Comparison of ENCODE assay signal across 2 cellular contexts in the genomic region with DNA sequence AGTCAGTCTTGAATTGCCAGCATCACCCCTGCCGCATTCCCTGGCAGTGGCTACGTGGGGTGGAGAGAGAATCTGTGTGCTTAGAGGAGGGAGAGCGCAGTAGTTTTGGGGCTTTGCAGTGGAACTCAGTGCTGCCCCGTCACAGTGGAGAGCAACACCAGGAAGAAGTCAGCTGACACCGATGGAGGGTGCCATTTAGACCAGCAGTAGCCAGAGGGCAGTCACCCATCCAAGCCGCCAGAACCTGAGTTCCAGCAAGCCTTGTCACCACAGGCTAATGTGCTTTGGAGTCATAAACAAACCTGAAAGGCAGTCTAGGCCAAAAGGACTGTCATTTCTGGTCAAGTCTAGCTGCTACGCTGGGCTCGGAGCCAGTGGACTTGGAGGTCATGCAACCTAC.
TF ChIP-seq lines count a peak whose summit lies in the region.

No MANE protein-coding gene starts in this region.

TF ChIP-seq in HCT116, 20 proteins besides CTCF, POLR2A, EP300 and RAD21:
- TF ChIP-seq EZH2phosphoT487 (IDR thresholded peaks at IDR 0.05; ENCODE audit: borderline replicate concordance) (no peak), POLR2AphosphoS5 (IDR thresholded peaks at IDR 0.05; ENCODE audit: low read depth, low read length) (no peak), YY1 (IDR thresholded peaks at IDR 0.05; ENCODE audit: extremely low read depth, insufficient replicate concordance, low read depth, low read length) (no peak), ZNF274 (IDR thresholded peaks at IDR 0.05; ENCODE audit: low read depth, low read length) (no peak), ELF1 (IDR thresholded peaks at IDR 0.05; ENCODE audit: borderline replicate concordance, low read depth) (no peak), FOSL1 (IDR thresholded peaks at IDR 0.05; ENCODE audit: low read depth) (no peak), JUND (IDR thresholded peaks at IDR 0.05) (no peak)
- TF ChIP-seq, protein P1, sequence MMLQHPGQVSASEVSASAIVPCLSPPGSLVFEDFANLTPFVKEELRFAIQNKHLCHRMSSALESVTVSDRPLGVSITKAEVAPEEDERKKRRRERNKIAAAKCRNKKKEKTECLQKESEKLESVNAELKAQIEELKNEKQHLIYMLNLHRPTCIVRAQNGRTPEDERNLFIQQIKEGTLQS (IDR thresholded peaks at IDR 0.05): no peak
- TF ChIP-seq, protein P2, sequence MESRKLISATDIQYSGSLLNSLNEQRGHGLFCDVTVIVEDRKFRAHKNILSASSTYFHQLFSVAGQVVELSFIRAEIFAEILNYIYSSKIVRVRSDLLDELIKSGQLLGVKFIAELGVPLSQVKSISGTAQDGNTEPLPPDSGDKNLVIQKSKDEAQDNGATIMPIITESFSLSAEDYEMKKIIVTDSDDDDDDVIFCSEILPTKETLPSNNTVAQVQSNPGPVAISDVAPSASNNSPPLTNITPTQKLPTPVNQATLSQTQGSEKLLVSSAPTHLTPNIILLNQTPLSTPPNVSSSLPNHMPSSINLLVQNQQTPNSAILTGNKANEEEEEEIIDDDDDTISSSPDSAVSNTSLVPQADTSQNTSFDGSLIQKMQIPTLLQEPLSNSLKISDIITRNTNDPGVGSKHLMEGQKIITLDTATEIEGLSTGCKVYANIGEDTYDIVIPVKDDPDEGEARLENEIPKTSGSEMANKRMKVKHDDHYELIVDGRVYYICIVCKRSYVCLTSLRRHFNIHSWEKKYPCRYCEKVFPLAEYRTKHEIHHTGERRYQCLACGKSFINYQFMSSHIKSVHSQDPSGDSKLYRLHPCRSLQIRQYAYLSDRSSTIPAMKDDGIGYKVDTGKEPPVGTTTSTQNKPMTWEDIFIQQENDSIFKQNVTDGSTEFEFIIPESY (IDR thresholded peaks at IDR 0.05; ENCODE audit: extremely low read depth, insufficient replicate concordance, low read length): no peak
TF ChIP-seq in HCT116: peak in this region for 0.

TF ChIP-seq in GM12878, 131 proteins besides CTCF, POLR2A, EP300 and RAD21:
- TF ChIP-seq SP1 (IDR thresholded peaks at IDR 0.05; ENCODE audit: low read depth, low read length) (no peak), SMAD1 (IDR thresholded peaks at IDR 0.05; ENCODE audit: low read depth, partially characterized antibody) (no peak), LARP7 (IDR thresholded peaks at IDR 0.05) (no peak)
TF ChIP-seq in GM12878: peak in this region for 0.
